8 cellular contexts compared by ENCODE assay signal in the genomic region with DNA sequence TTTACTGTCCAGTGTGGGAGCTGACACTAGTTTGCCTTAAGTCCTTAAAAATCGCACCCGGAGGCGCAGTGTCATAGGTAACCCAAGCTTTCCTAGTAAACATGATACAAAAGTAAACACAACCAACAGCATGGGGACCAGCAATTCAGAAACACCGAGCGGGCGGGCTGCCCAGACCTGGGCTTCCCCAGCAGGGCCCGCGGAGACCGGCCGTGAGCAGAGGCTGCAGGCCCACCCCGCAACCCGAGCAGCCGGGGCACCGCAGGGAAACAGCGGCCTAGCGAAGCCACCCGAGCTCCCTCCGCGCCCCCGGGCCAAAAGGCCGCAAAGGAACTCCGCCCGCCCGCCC. TPM values are rescaled to one million over a fixed set of nuclear protein-coding genes. Genes with fewer than 3 reads are reported as not detected.
DNase-seq lines count a peak whose midpoint lies in the region; ATAC-seq, FAIRE-seq and TF ChIP-seq lines count a peak whose summit lies in the region.

No MANE protein-coding gene starts in this region.

- no peak for FAIRE-seq in A549 (lab: Jason Lieb, UNC)

- TF ChIP-seq POLR2A in A549 (IDR thresholded peaks at IDR 0.05; ENCODE audit: low read length) (no peak), gastrocnemius medialis (IDR thresholded peaks at IDR 0.05) (no peak)

- H3F3A ChIP-seq in OCI-LY1 (ENCODE audit: insufficient read depth, low read length) = no peaks in the 10 kb centered on the region

- no peak overlapping the region for H2AFZ ChIP-seq in OCI-LY1 (ENCODE audit: low read length)

- peak overlapping the region; percentile 79 to 94 for H3K27ac ChIP-seq in A549
- H3K27ac ChIP-seq in OCI-LY1 (ENCODE audit: low read depth, low read length, poor library complexity, severe bottlenecking) = peak overlapping the region; percentile 4
- peak overlapping the region; percentile 85 to 93 (median 88) for H3K27ac ChIP-seq in gastrocnemius medialis

- H3K9ac ChIP-seq in OCI-LY1 (ENCODE audit: low read length) = peak overlapping the region; percentile 78

- in situ Hi-C loops in gastrocnemius medialis (cut with MboI; ENCODE audit: low sequenced_read_pairs in 4 of 4) = loop anchor here in 3 of 4 donors (10.0 to 25.0 kb wide), 2 partner anchors 172 to 184 kb away; a partner anchor contains a TSS

- TF ChIP-seq CTCF in A549 (IDR thresholded peaks at IDR 0.05) (no peak), OCI-LY1 (IDR thresholded peaks at IDR 0.05; ENCODE audit: low read length) (no peak), gastrocnemius medialis (IDR thresholded peaks at IDR 0.05 in 4 of 5, conservative IDR thresholded peaks at IDR 0.05 in 1 of 5) (no peak)

- CTCF ChIA-PET in A549 (lab: Yijun Ruan, JAX) = interaction anchor here (0.9 to 4.3 kb wide), 8 partner anchors 8 to 468 kb away, joined by 3 to 32 read pairs (median 4); a partner anchor contains a TSS

- peaks cover 0 to 2% (median 0%) of the 10 kb centered on the region in 3 donors for H3K27me3 Mint-ChIP-seq in immature natural killer cell (ENCODE audit: low read depth in 3 of 3)

- TF ChIP-seq RAD21 in A549 (conservative IDR thresholded peaks at IDR 0.05 in 1 of 2, IDR thresholded peaks at IDR 0.05 in 1 of 2) = no peak

- intact Hi-C loops in gastrocnemius medialis (cut with DNase I; ENCODE audit: low total_unique reads) = no loop called here

- H3K4me3 Mint-ChIP-seq in immature natural killer cell = no peak overlapping the region

- 6% methylated on average over 11 of the region's 24 CpGs for WGBS in A549 (ENCODE audit: missing lambda C conversion rate)

- H3K79me2 ChIP-seq in OCI-LY1 (ENCODE audit: insufficient read depth, low read length) = peaks cover 7% of the 10 kb centered on the region; the same call in 1 of the 2 replicates

- ATAC-seq in A549 = peak; percentile 74 to 79; a peak in 5 of 6 replicates
- peak; percentile 36 for ATAC-seq in GM18868 (IDR thresholded peaks at IDR 0.05; ENCODE audit: unreplicated experiment)
- ATAC-seq in HG03108 (IDR thresholded peaks at IDR 0.05; ENCODE audit: unreplicated experiment) = peak; percentile 26
- peak; percentile 45 to 58 for ATAC-seq in gastrocnemius medialis

- no peak for TF ChIP-seq EP300 in A549 (IDR thresholded peaks at IDR 0.05)

- H3K4me2 ChIP-seq in A549 (peak overlapping the region; percentile 89), OCI-LY1 (ENCODE audit: low read length) (peak overlapping the region; percentile 94)

- H3K36me3 Mint-ChIP-seq in immature natural killer cell = no peaks in the 10 kb centered on the region

- peaks cover 17% of the 10 kb centered on the region; the same call in 2 of the 3 replicates for H3K4me1 ChIP-seq in A549
- peaks cover 21% of the 10 kb centered on the region for H3K4me1 ChIP-seq in OCI-LY1 (ENCODE audit: insufficient read depth, low read length, severe bottlenecking)
- peaks cover 23 to 28% of the 10 kb centered on the region in 2 donors for H3K4me1 ChIP-seq in gastrocnemius medialis

- H3K36me3 ChIP-seq in OCI-LY1 (ENCODE audit: insufficient read depth, low read length) (peaks cover 14% of the 10 kb centered on the region), gastrocnemius medialis (peaks cover 0 to 9% of the 10 kb centered on the region in 2 donors)

- H3K4me1 Mint-ChIP-seq in immature natural killer cell = peaks cover 0 to 6% of the 10 kb centered on the region in 2 donors

- H4K20me1 ChIP-seq in OCI-LY1 (ENCODE audit: insufficient read depth, low read length) = no peaks in the 10 kb centered on the region

- DNase-seq in A549 (ENCODE audit: low read depth in 1 of 2, low spot score in 1 of 2) (peak in 1 of 2 experiments; percentile 49), fibroblast of the conjunctiva (ENCODE audit: low read depth) (peak; percentile 3), gastrocnemius medialis (peak in 1 of 2 donors; percentile 17), middle frontal gyrus (ENCODE audit: extremely low spot score, low spot score) (no peak), immature natural killer cell (no peak)

- H3K9me3 ChIP-seq in A549 (no peaks in the 10 kb centered on the region), OCI-LY1 (ENCODE audit: low read length) (no peaks in the 10 kb centered on the region), gastrocnemius medialis (no peaks in the 10 kb centered on the region)

- H3K4me3 ChIP-seq in A549 (peak overlapping the region; percentile 63), OCI-LY1 (ENCODE audit: low read depth, low read length, poor library complexity, severe bottlenecking) (peak overlapping the region; percentile 85), gastrocnemius medialis (peak overlapping the region; percentile 77 to 96 (median 84))

- H3K27me3 ChIP-seq in OCI-LY1 (ENCODE audit: insufficient read depth, low read length) (no peaks in the 10 kb centered on the region), gastrocnemius medialis (no peaks in the 10 kb centered on the region)

- no peak overlapping the region for H3K27ac Mint-ChIP-seq in immature natural killer cell

- no peaks in the 10 kb centered on the region for H3K9me2 ChIP-seq in OCI-LY1 (ENCODE audit: low read depth, low read length)

- POLR2A ChIA-PET in A549 (lab: Yijun Ruan, JAX) = interaction anchor here (1.0 kb wide), 2 partner anchors 150 to 175 kb away, joined by 3 read pairs; a partner anchor contains a TSS

- no peaks in the 10 kb centered on the region for H3K9me3 Mint-ChIP-seq in immature natural killer cell

TF ChIP-seq in A549, 52 proteins besides CTCF, POLR2A, EP300 and RAD21:
- TF ChIP-seq NFE2L2 (conservative IDR thresholded peaks at IDR 0.05; ENCODE audit: low read length) (no peak), JUNB (IDR thresholded peaks at IDR 0.05) (no peak), PHF8 (IDR thresholded peaks at IDR 0.05; ENCODE audit: borderline replicate concordance, low read depth) (peak; percentile 97), FOSL2 (IDR thresholded peaks at IDR 0.05) (no peak), FOSL2 (CRISPR knock-in tag; IDR thresholded peaks at IDR 0.05) (no peak), ZC3H11A (IDR thresholded peaks at IDR 0.05) (no peak), EHF (CRISPR knock-in tag; IDR thresholded peaks at IDR 0.05) (no peak), KDM1A (IDR thresholded peaks at IDR 0.05; ENCODE audit: low read depth) (no peak)

RNA-seq across cellular contexts. Expression of a gene that starts 0.3 kb away (rescaled TPM):
- polyA plus RNA-seq in A549 (2011; rRNA removed) (17.5 and 23.3 TPM in 2 replicates), A549 (2017; fragmentation: RNase III; extraction: RNeasy Plus Mini Kit Qiagen cat#74134 plus additional on column Dnase treatment) (6.1 to 7.2 TPM (median 6.2 TPM) in 3 replicates), immature natural killer cell (1 to 10 TPM; 4.3 to 8.8 (median 7.8) TPM)
- 5.4 and 5.9 TPM in 2 replicates for polyA plus RNA-seq in A549 (2012; cell fraction: cytosol; rRNA removed)
- polyA plus RNA-seq in A549 (2012; cell fraction: nucleus; rRNA removed) = 4.9 and 6.3 TPM in 2 replicates
- 15.8 and 18.6 TPM in 2 replicates for polyA minus RNA-seq in A549 (2011; rRNA and poly(A)+ RNA removed)
- total RNA-seq in gastrocnemius medialis = 10 to 100 TPM; 11.2 to 17.8 (median 13.0) TPM

Comparison
In these comparisons a context has a peak if more than half of its experiments do, and no peak if none do; other contexts are left out.
1. ATAC-seq: peak in every context shown above with its lines; median percentile 76 in A549; 52 in gastrocnemius medialis; 36 in GM18868; 26 in HG03108.
2. H3K27ac ChIP-seq: peak in every context shown above with its lines; median percentile 88 in gastrocnemius medialis; 86 in A549; 4 in OCI-LY1.